In genomic region chr1:9826087-9826486, GRCh38 we compare ENCODE assay signal across 9 cellular contexts. TPM values are rescaled to one million over a fixed set of nuclear protein-coding genes. Genes with fewer than 3 reads are reported as not detected.
DNase-seq lines count a peak whose midpoint lies in the region; ATAC-seq lines count a peak whose summit lies in the region.
"Had no signal": no experiment of that assay in that cellular context is flagged by ENCODE, and none has a peak within 500 bp of the region (broad histone marks: within the 10 kb centered on the region; RNA-seq: fewer than 3 reads in every experiment).

No MANE protein-coding gene starts in this region.

- H3K4me1 ChIP-seq in HUES6 (ENCODE audit: control insufficient read depth, insufficient read depth, low read length) = peaks cover 30% of the 10 kb centered on the region
- H3K4me1 ChIP-seq in mesendoderm (ENCODE audit: control insufficient read depth, low read depth, low read length) = peaks cover 6% of the 10 kb centered on the region
- H3K4me1 ChIP-seq in subcutaneous abdominal adipose tissue (ENCODE audit: control insufficient read depth in 5 of 5, insufficient read depth in 5 of 5, low read length in 5 of 5) = peaks cover 6 to 37% (median 29%) of the 10 kb centered on the region in 5 donors

- H3K9ac ChIP-seq in HUES6 (ENCODE audit: low read length) (peak overlapping the region; percentile 12), mesendoderm (ENCODE audit: low read length) (no peak overlapping the region), subcutaneous abdominal adipose tissue (ENCODE audit: low read length in 5 of 5) (no peak overlapping the region)

- H3K27ac ChIP-seq in HUES6 (ENCODE audit: low read depth, low read length) (no peak overlapping the region), mesendoderm (ENCODE audit: low read depth, low read length) (peak overlapping the region; percentile 14), subcutaneous abdominal adipose tissue (ENCODE audit: low read depth, low read length) (peak overlapping the region; percentile 9)

- H2BK5ac ChIP-seq in mesendoderm (ENCODE audit: low read length) = no peak overlapping the region

- H3K9me3 ChIP-seq in HUES6 (ENCODE audit: control insufficient read depth, insufficient read depth, low read depth, low read length) = no peaks in the 10 kb centered on the region
- H3K9me3 ChIP-seq in subcutaneous abdominal adipose tissue (ENCODE audit: control insufficient read depth in 5 of 5, low read length in 5 of 5) = no peaks in the 10 kb centered on the region
- H3K9me3 ChIP-seq: upper lobe of right lung had no signal

- H3K27me3 ChIP-seq in HUES6 (ENCODE audit: control insufficient read depth, insufficient read depth, low read length) = peaks cover 9% of the 10 kb centered on the region
- H3K27me3 ChIP-seq in mesendoderm (ENCODE audit: insufficient read depth, low read length, poor library complexity) = no peaks in the 10 kb centered on the region
- H3K27me3 ChIP-seq in subcutaneous abdominal adipose tissue (ENCODE audit: control insufficient read depth in 5 of 5, insufficient read depth in 4 of 5, low read length in 5 of 5) = no peaks in the 10 kb centered on the region
- H3K27me3 ChIP-seq: upper lobe of right lung had no signal

- H3K36me3 ChIP-seq in HUES6 (ENCODE audit: control insufficient read depth, insufficient read depth, low read length) (no peaks in the 10 kb centered on the region), mesendoderm (ENCODE audit: control insufficient read depth, insufficient read depth, low read length) (no peaks in the 10 kb centered on the region), subcutaneous abdominal adipose tissue (ENCODE audit: control insufficient read depth in 5 of 5, insufficient read depth in 5 of 5, low read length in 5 of 5) (no peaks in the 10 kb centered on the region)
- H3K36me3 ChIP-seq: upper lobe of right lung had no signal

- H3K27me3 Mint-ChIP-seq in activated T-helper 17 cell treated with anti-CD3 and anti-CD28 coated beads, Interleukin-2, amount 50 U/mL, for 72 hours = no peaks in the 10 kb centered on the region
- H3K27me3 Mint-ChIP-seq in activated T-cell treated with anti-CD3 and anti-CD28 coated beads, Interleukin-2, amount 50 U/mL, for 24 hours = peaks cover 15% of the 10 kb centered on the region

- H3K79me2 ChIP-seq in mesendoderm (ENCODE audit: control insufficient read depth, insufficient read depth, low read length) = peaks cover 11% of the 10 kb centered on the region

- no peak overlapping the region for H2BK120ac ChIP-seq in mesendoderm (ENCODE audit: low read depth, low read length)

- H4K8ac ChIP-seq in mesendoderm (ENCODE audit: low read depth, low read length) = no peak overlapping the region

- DNase-seq in mesendoderm (no peak), COR-L47 (lab: John Stamatoyannopoulos, UW) (no peak)
- DNase-seq in activated T-cell treated with anti-CD3 and anti-CD28 coated beads, Interleukin-2, amount 50 U/mL, for 24 hours = no peak
- DNase-seq: NCI-H748 treated with DMSO at 0.1 percent for 48 hours had no signal

- no peak overlapping the region for H2BK15ac ChIP-seq in mesendoderm (replicated peaks; ENCODE audit: low read depth)

- H3K4me2 ChIP-seq in mesendoderm (ENCODE audit: low read length) = no peak overlapping the region

- H3K9me3 Mint-ChIP-seq in activated T-helper 17 cell treated with anti-CD3 and anti-CD28 coated beads, Interleukin-2, amount 50 U/mL, for 72 hours = no peaks in the 10 kb centered on the region
- H3K9me3 Mint-ChIP-seq in activated T-cell treated with anti-CD3 and anti-CD28 coated beads, Interleukin-2, amount 50 U/mL, for 24 hours = no peaks in the 10 kb centered on the region

- H4K5ac ChIP-seq in mesendoderm (ENCODE audit: low read length) = no peak overlapping the region

- H3K4me3 Mint-ChIP-seq in activated T-helper 17 cell treated with anti-CD3 and anti-CD28 coated beads, Interleukin-2, amount 50 U/mL, for 72 hours = peak overlapping the region; percentile 60
- no peak overlapping the region for H3K4me3 Mint-ChIP-seq in activated T-cell treated with anti-CD3 and anti-CD28 coated beads, Interleukin-2, amount 50 U/mL, for 24 hours

- H3K79me1 ChIP-seq in mesendoderm (ENCODE audit: low read length) = peaks cover 2% of the 10 kb centered on the region

- no peak overlapping the region for H3K27ac Mint-ChIP-seq in activated T-helper 17 cell treated with anti-CD3 and anti-CD28 coated beads, Interleukin-2, amount 50 U/mL, for 72 hours
- H3K27ac Mint-ChIP-seq in activated T-cell treated with anti-CD3 and anti-CD28 coated beads, Interleukin-2, amount 50 U/mL, for 24 hours = no peak overlapping the region

- H3K4me3 ChIP-seq in HUES6 (ENCODE audit: low read depth, low read length) (peak overlapping the region; percentile 86; the same call in 1 of the 2 replicates), mesendoderm (ENCODE audit: low read length) (no peak overlapping the region), subcutaneous abdominal adipose tissue (ENCODE audit: low read depth in 1 of 5, low read length in 5 of 5) (no peak overlapping the region)

- no peak overlapping the region for H3K4ac ChIP-seq in mesendoderm (ENCODE audit: low read depth, low read length)

- ATAC-seq in activated T-helper 17 cell treated with anti-CD3 and anti-CD28 coated beads, Interleukin-2, amount 50 U/mL, for 72 hours (replicated peaks) = no peak
- ATAC-seq in HG02798 (IDR thresholded peaks at IDR 0.05; ENCODE audit: poor library complexity, unreplicated experiment) = no peak

- peaks cover 10% of the 10 kb centered on the region for H3K36me3 Mint-ChIP-seq in activated T-helper 17 cell treated with anti-CD3 and anti-CD28 coated beads, Interleukin-2, amount 50 U/mL, for 72 hours (ENCODE audit: low read depth)
- H3K36me3 Mint-ChIP-seq in activated T-cell treated with anti-CD3 and anti-CD28 coated beads, Interleukin-2, amount 50 U/mL, for 24 hours (ENCODE audit: low read depth) = peaks cover 5% of the 10 kb centered on the region

- H3K18ac ChIP-seq in mesendoderm (ENCODE audit: low read length) = no peak overlapping the region

- no peak overlapping the region for H3K56ac ChIP-seq in mesendoderm (ENCODE audit: low read length)

- no peak overlapping the region for H2AK5ac ChIP-seq in mesendoderm (ENCODE audit: low read length)

- no peak overlapping the region for H3K23ac ChIP-seq in mesendoderm (ENCODE audit: low read length)

- no CpG with 5 or more reads among the region's 3 CpGs for WGBS in mesendoderm (ENCODE audit: extremely low coverage, insufficient coverage, low lambda C conversion rate)

- H3K4me1 Mint-ChIP-seq in activated T-helper 17 cell treated with anti-CD3 and anti-CD28 coated beads, Interleukin-2, amount 50 U/mL, for 72 hours = peaks cover 14% of the 10 kb centered on the region
- peaks cover 38% of the 10 kb centered on the region for H3K4me1 Mint-ChIP-seq in activated T-cell treated with anti-CD3 and anti-CD28 coated beads, Interleukin-2, amount 50 U/mL, for 24 hours (ENCODE audit: low read depth)

RNA-seq across cellular contexts. Expression of gene CLSTN1, which starts 2.3 kb away (rescaled TPM):
- 10 to 100 TPM; 41.7 to 55.5 TPM for total RNA-seq in activated T-helper 17 cell treated with anti-CD3 and anti-CD28 coated beads, Interleukin-2, amount 50 U/mL, for 72 hours
- 43.7 TPM for polyA plus RNA-seq in mesendoderm (2013, experiment 1 of 2)
- polyA plus RNA-seq in mesendoderm (2013, experiment 2 of 2) = 43.4 TPM
